Comparison of ENCODE assay signal across 8 cellular contexts in genomic region chr1:46717654-46718053, GRCh38. TPM values are rescaled to one million over a fixed set of nuclear protein-coding genes. Genes with fewer than 3 reads are reported as not detected.
A peak's percentile ranks its signal among the peaks of the same experiment; 100 is the strongest.
DNase-seq lines count a peak whose midpoint lies in the region; ATAC-seq and TF ChIP-seq lines count a peak whose summit lies in the region.
"Had no signal": no experiment of that assay in that cellular context is flagged by ENCODE, and none has a peak within 500 bp of the region (broad histone marks: within the 10 kb centered on the region; RNA-seq: fewer than 3 reads in every experiment).

No MANE protein-coding gene starts in this region.

- H3K27me3 Mint-ChIP-seq in T-helper 17 cell: no peaks in the 10 kb centered on the region

- H3K4me3 Mint-ChIP-seq in T-helper 17 cell: peak overlapping the region; percentile 94

- 74% methylated on average over 9 of the region's 9 CpGs for WGBS in smooth muscle cell (ENCODE audit: low lambda C conversion rate)

- in situ Hi-C loops in HAP-1 (cut with MboI; ENCODE audit: low sequenced_read_pairs): no loop called here

- H3K4me1 Mint-ChIP-seq in T-helper 17 cell: peaks cover 43% of the 10 kb centered on the region

- H3K27ac ChIP-seq in smooth muscle cell (ENCODE audit: low read depth): no peak overlapping the region

- H3K4me3 ChIP-seq in HAP-1 (peak overlapping the region; percentile 91), foreskin fibroblast (ENCODE audit: low read depth in 1 of 2, low read length in 2 of 2) (peak overlapping the region; percentile 88 to 96), smooth muscle cell (peak overlapping the region; percentile 93)

- H3K9me3 ChIP-seq in HAP-1: no peaks in the 10 kb centered on the region
- no peaks in the 10 kb centered on the region for H3K9me3 ChIP-seq in T-helper 17 cell (ENCODE audit: control insufficient read depth, low read length, poor library complexity, severe bottlenecking)
- H3K9me3 ChIP-seq in smooth muscle cell (replicated peaks; ENCODE audit: low read depth): no peaks in the 10 kb centered on the region

- no peaks in the 10 kb centered on the region for H3F3A ChIP-seq in smooth muscle cell (ENCODE audit: low read depth)

- H3K79me2 ChIP-seq in smooth muscle cell (ENCODE audit: low read depth): peaks cover 32% of the 10 kb centered on the region

- H2AFZ ChIP-seq in smooth muscle cell (ENCODE audit: low read depth): no peak overlapping the region

- peak overlapping the region; percentile 85 for H3K9ac ChIP-seq in smooth muscle cell (ENCODE audit: low read depth)

- peaks cover 14% of the 10 kb centered on the region for H3K4me1 ChIP-seq in HAP-1
- H3K4me1 ChIP-seq in smooth muscle cell (ENCODE audit: low read depth): peaks cover 17% of the 10 kb centered on the region

- peak overlapping the region; percentile 96 for H3K4me2 ChIP-seq in smooth muscle cell

- ATAC-seq in T-helper 17 cell (no peak), HG02885 (IDR thresholded peaks at IDR 0.05; ENCODE audit: poor library complexity, unreplicated experiment) (no peak), GM21423 (IDR thresholded peaks at IDR 0.05; ENCODE audit: unreplicated experiment) (no peak), HG02973 (IDR thresholded peaks at IDR 0.05; ENCODE audit: unreplicated experiment) (no peak)

- H3K27me3 ChIP-seq in HAP-1 (ENCODE audit: low read depth): no peaks in the 10 kb centered on the region
- H3K27me3 ChIP-seq in smooth muscle cell (ENCODE audit: low read depth): no peaks in the 10 kb centered on the region

- H3K27ac Mint-ChIP-seq in T-helper 17 cell: peak overlapping the region; percentile 96

- peaks cover 26% of the 10 kb centered on the region for H4K20me1 ChIP-seq in smooth muscle cell (ENCODE audit: low read depth)

- DNase-seq in HAP-1 (ENCODE audit: low spot score in 2 of 2) (no peak), T-helper 17 cell (no peak), foreskin fibroblast (no peak), smooth muscle cell (lab: John Stamatoyannopoulos, UW; ENCODE audit: unreplicated experiment) (no peak)
- DNase-seq: retina had no signal

- peaks cover 5% of the 10 kb centered on the region for H3K36me3 Mint-ChIP-seq in T-helper 17 cell (ENCODE audit: low read depth)

- H3K36me3 ChIP-seq in HAP-1 (replicated peaks): peaks cover 26% of the 10 kb centered on the region
- peaks cover 8% of the 10 kb centered on the region for H3K36me3 ChIP-seq in smooth muscle cell (ENCODE audit: low read depth)

- TF ChIP-seq CTCF in foreskin fibroblast (IDR thresholded peaks at IDR 0.05; ENCODE audit: low read depth, low read length): no peak
- no peak for TF ChIP-seq CTCF in smooth muscle cell (IDR thresholded peaks at IDR 0.05; ENCODE audit: borderline replicate concordance, insufficient read depth, poor library complexity, severe bottlenecking)

RNA-seq across cellular contexts. Expression of gene EFCAB14, which starts 1.3 kb away (rescaled TPM):
- total RNA-seq in T-helper 17 cell: 10 to 100 TPM; 79.7 to 90.5 TPM
- total RNA-seq in smooth muscle cell: 62.8 and 69.6 TPM in 2 replicates
- polyA plus RNA-seq in smooth muscle cell: 28.6 and 29.4 TPM in 2 replicates

RNA-seq across cellular contexts. Expression of gene TEX38, which starts 46.0 kb away (rescaled TPM):
- total RNA-seq in T-helper 17 cell (not detected), smooth muscle cell (not detected in 2 replicates)
- 0.69 TPM in 1 of 2 replicates, not detected in the other for polyA plus RNA-seq in smooth muscle cell

RNA-seq across cellular contexts. Expression of gene ATPAF1, which starts 49.5 kb away (rescaled TPM):
- total RNA-seq in T-helper 17 cell (10 to 100 TPM; 19.7 to 21.5 TPM), smooth muscle cell (22.2 and 30.8 TPM in 2 replicates)
- 31.2 and 35.3 TPM in 2 replicates for polyA plus RNA-seq in smooth muscle cell
